ENCODE assay signal across 24 cellular contexts in the genomic region with DNA sequence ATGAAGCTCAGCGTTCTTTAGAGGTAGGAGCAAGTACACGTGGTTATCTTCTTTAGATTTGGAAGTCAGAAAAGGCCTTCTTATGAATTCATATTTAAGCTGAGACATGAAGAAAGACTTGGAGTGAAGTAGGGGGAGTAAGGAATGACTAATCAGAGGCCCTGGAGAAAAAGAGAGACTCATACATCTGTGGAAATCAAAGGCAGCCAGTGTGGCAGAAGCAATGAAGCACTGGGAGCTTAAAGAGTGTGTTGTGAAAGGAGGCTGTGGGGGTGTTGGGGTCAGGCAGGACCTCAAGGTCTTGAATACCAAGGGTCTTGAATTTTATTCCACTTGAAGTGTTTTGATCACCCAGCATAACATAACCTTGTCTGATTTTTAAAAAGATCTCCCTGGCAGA. TPM values are rescaled to one million over a fixed set of nuclear protein-coding genes. Genes with fewer than 3 reads are reported as not detected.
DNase-seq lines count a peak whose midpoint lies in the region; TF ChIP-seq lines count a peak whose summit lies in the region.
"Had no signal": no experiment of that assay in that cellular context is flagged by ENCODE, and none has a peak within 500 bp of the region (broad histone marks: within the 10 kb centered on the region; RNA-seq: fewer than 3 reads in every experiment).

No MANE protein-coding gene starts in this region.

- H3K36me3 ChIP-seq in smooth muscle cell (ENCODE audit: low read depth) = no peaks in the 10 kb centered on the region
- H3K36me3 ChIP-seq: colonic mucosa, heart left ventricle, left lung, WERI-Rb-1 had no signal

- TF ChIP-seq CTCF in fibroblast of pulmonary artery (IDR thresholded peaks at IDR 0.05; ENCODE audit: low read length, missing control alignments) (no peak), smooth muscle cell (IDR thresholded peaks at IDR 0.05; ENCODE audit: borderline replicate concordance, insufficient read depth, poor library complexity, severe bottlenecking) (no peak), RWPE1 (conservative IDR thresholded peaks at IDR 0.05; ENCODE audit: low read depth) (no peak)

- peaks cover 10% of the 10 kb centered on the region for H3K9me3 Mint-ChIP-seq in T-helper 2 cell treated with Interferon-gamma antibody and Interleukin-4, amounts not matched to agents 5 μg/mL and 100 μg/mL, for 36 hours

- no peaks in the 10 kb centered on the region for H3K27me3 ChIP-seq in smooth muscle cell (ENCODE audit: low read depth)
- H3K27me3 ChIP-seq: body of pancreas, colonic mucosa, heart left ventricle, left lung had no signal

- H3K4me3 Mint-ChIP-seq in T-helper 2 cell treated with Interferon-gamma antibody and Interleukin-4, amounts not matched to agents 5 μg/mL and 100 μg/mL, for 36 hours = no peak overlapping the region
- H3K4me3 Mint-ChIP-seq: activated naive CD8-positive, alpha-beta T cell treated with anti-CD3 and anti-CD28 coated beads for 36 hours; endodermal cell; mesothelial cell of epicardium; naive thymus-derived CD8-positive, alpha-beta T cell had no signal

- H2AFZ ChIP-seq in smooth muscle cell (ENCODE audit: low read depth) = no peak overlapping the region
- H2AFZ ChIP-seq: parathyroid adenoma had no signal

- no peak overlapping the region for H3K27ac Mint-ChIP-seq in T-helper 2 cell treated with Interferon-gamma antibody and Interleukin-4, amounts not matched to agents 5 μg/mL and 100 μg/mL, for 36 hours
- H3K27ac Mint-ChIP-seq: activated naive CD8-positive, alpha-beta T cell treated with anti-CD3 and anti-CD28 coated beads for 36 hours; endodermal cell; mesothelial cell of epicardium had no signal

- H3K79me2 ChIP-seq in smooth muscle cell (ENCODE audit: low read depth) = no peaks in the 10 kb centered on the region
- H3K79me2 ChIP-seq: parathyroid adenoma had no signal

- H3K4me3 ChIP-seq in fibroblast of pulmonary artery (replicated peaks; ENCODE audit: low read depth, low read length) (no peak overlapping the region), smooth muscle cell (no peak overlapping the region)
- H3K4me3 ChIP-seq: body of pancreas, colonic mucosa, heart left ventricle, left lung, SK-N-MC had no signal

- CTCF ChIA-PET in RWPE1 (lab: Yijun Ruan, JAX) = interaction anchor here (0.6 to 0.8 kb wide), 2 partner anchors 22 to 97 kb away, joined by 5 to 8 read pairs; no protein-coding TSS in a partner anchor

- H3K4me1 ChIP-seq in smooth muscle cell (ENCODE audit: low read depth) = no peaks in the 10 kb centered on the region
- H3K4me1 ChIP-seq: body of pancreas, colonic mucosa, parathyroid adenoma had no signal

- peaks cover 23% of the 10 kb centered on the region for H3K36me3 Mint-ChIP-seq in T-helper 2 cell treated with Interferon-gamma antibody and Interleukin-4, amounts not matched to agents 5 μg/mL and 100 μg/mL, for 36 hours (ENCODE audit: low read depth)
- H3K36me3 Mint-ChIP-seq: mesothelial cell of epicardium had no signal

- POLR2A ChIA-PET in RWPE1 (lab: Yijun Ruan, JAX; ENCODE audit: low non-redundant PET) = no interaction called here

- peak; percentile 39 for DNase-seq in HCEC 1CT
- DNase-seq in amniotic epithelial cell (ENCODE audit: low read depth) = peak; percentile 89
- peak; percentile 79 for DNase-seq in fibroblast of pulmonary artery (ENCODE audit: low read depth)
- DNase-seq in smooth muscle cell (lab: John Stamatoyannopoulos, UW; ENCODE audit: unreplicated experiment) = no peak
- DNase-seq in UCSD-AML1 (lab: John Stamatoyannopoulos, UW; ENCODE audit: unreplicated experiment) = no peak
- DNase-seq in T-helper 2 cell treated with Interferon-gamma antibody and Interleukin-4, amounts not matched to agents 5 μg/mL and 100 μg/mL, for 36 hours (ENCODE audit: low spot score) = no peak
- no peak for DNase-seq in RWPE1 (ENCODE audit: low spot score)
- DNase-seq: activated CD4-positive, alpha-beta T cell treated with anti-CD3 and anti-CD28 coated beads, Interleukin-2, amount 50 U/mL, for 1 hour; activated naive CD8-positive, alpha-beta T cell treated with anti-CD3 and anti-CD28 coated beads for 36 hours; body of pancreas; colonic mucosa; endodermal cell; heart left ventricle; left lung; naive thymus-derived CD8-positive, alpha-beta T cell; NCI-H1436 treated with DMSO at 0.1 percent for 48 hours; NCI-H2171; NCI-H526; RPMI8226; T-helper 2 cell; WERI-Rb-1 had no signal

- WGBS in smooth muscle cell (ENCODE audit: low lambda C conversion rate) = 79% methylated on average over 2 of the region's 2 CpGs

- H3K9ac ChIP-seq in smooth muscle cell (ENCODE audit: low read depth) = no peak overlapping the region
- H3K9ac ChIP-seq: parathyroid adenoma had no signal

- no peaks in the 10 kb centered on the region for H3F3A ChIP-seq in smooth muscle cell (ENCODE audit: low read depth)

- peaks cover 15% of the 10 kb centered on the region for H3K4me1 Mint-ChIP-seq in T-helper 2 cell treated with Interferon-gamma antibody and Interleukin-4, amounts not matched to agents 5 μg/mL and 100 μg/mL, for 36 hours (ENCODE audit: low read depth)
- H3K4me1 Mint-ChIP-seq: endodermal cell had no signal

- H3K4me2 ChIP-seq in smooth muscle cell = peak overlapping the region; percentile 44

- H4K20me1 ChIP-seq in smooth muscle cell (ENCODE audit: low read depth) = no peaks in the 10 kb centered on the region

- peaks cover 6% of the 10 kb centered on the region for H3K27me3 Mint-ChIP-seq in T-helper 2 cell treated with Interferon-gamma antibody and Interleukin-4, amounts not matched to agents 5 μg/mL and 100 μg/mL, for 36 hours (ENCODE audit: low read depth)
- H3K27me3 Mint-ChIP-seq: activated naive CD8-positive, alpha-beta T cell treated with anti-CD3 and anti-CD28 coated beads for 36 hours; naive thymus-derived CD8-positive, alpha-beta T cell had no signal

- H3K27ac ChIP-seq in smooth muscle cell (ENCODE audit: low read depth) = peak overlapping the region; percentile 9
- H3K27ac ChIP-seq in RWPE1 = no peak overlapping the region
- H3K27ac ChIP-seq: body of pancreas, colonic mucosa, heart left ventricle, left lung, parathyroid adenoma, SK-N-MC, WERI-Rb-1 had no signal

- no peaks in the 10 kb centered on the region for H3K9me3 ChIP-seq in smooth muscle cell (replicated peaks; ENCODE audit: low read depth)
- H3K9me3 ChIP-seq: body of pancreas, colonic mucosa had no signal

RNA-seq across cellular contexts. Expression of gene FGL2, which starts 35.7 kb away (rescaled TPM):
- total RNA-seq in smooth muscle cell = 0.40 and 1.6 TPM in 2 replicates
- 0.39 TPM in 1 of 2 replicates, not detected in the other for polyA plus RNA-seq in smooth muscle cell
- total RNA-seq: endodermal cell, mesothelial cell of epicardium had no signal

Comparison
In these comparisons a context has a peak if more than half of its experiments do, and no peak if none do; other contexts are left out.
1. DNase-seq: peak in HCEC 1CT (single experiment), amniotic epithelial cell (single experiment) and fibroblast of pulmonary artery (single experiment); none in smooth muscle cell (single experiment), UCSD-AML1 (single experiment), T-helper 2 cell treated with Interferon-gamma antibody and Interleukin-4, amounts not matched to agents 5 μg/mL and 100 μg/mL, for 36 hours (single experiment) and RWPE1 (single experiment).